In genomic region chr19:9406798-9407352, GRCh38 we compare ENCODE assay signal across 8 cellular contexts. TPM values are rescaled to one million over a fixed set of nuclear protein-coding genes. Genes with fewer than 3 reads are reported as not detected.
DNase-seq lines count a peak whose midpoint lies in the region; ATAC-seq and TF ChIP-seq lines count a peak whose summit lies in the region.

No MANE protein-coding gene starts in this region.

- DNase-seq in GM06990 (ENCODE audit: extremely low read depth, insufficient read length) (peak; percentile 56), RPMI7951 (ENCODE audit: low read depth) (peak; percentile 91), left ventricle myocardium superior (peak; percentile 88), LoVo (ENCODE audit: low spot score) (no peak)
- DNase-seq in activated naive CD4-positive, alpha-beta T cell treated with anti-CD3 and anti-CD28 coated beads, Interleukin-2, amount 50 U/mL, for 72 hours (ENCODE audit: low spot score in 2 of 2), result peak; percentile 42 to 63

- peaks cover 68 to 79% of the 10 kb centered on the region in 2 donors for H3K36me3 Mint-ChIP-seq in activated naive CD4-positive, alpha-beta T cell treated with anti-CD3 and anti-CD28 coated beads, Interleukin-2, amount 50 U/mL, for 72 hours

- intact Hi-C loops in left ventricle myocardium superior (cut with micrococcal nuclease), result no loop called here

- peak; percentile 85 to 92 for ATAC-seq in activated naive CD4-positive, alpha-beta T cell treated with anti-CD3 and anti-CD28 coated beads, Interleukin-2, amount 50 U/mL, for 72 hours
- ATAC-seq in left ventricle myocardium superior (peak; percentile 99), HG03139 (IDR thresholded peaks at IDR 0.05; ENCODE audit: unreplicated experiment) (no peak), HG02571 (IDR thresholded peaks at IDR 0.05; ENCODE audit: unreplicated experiment) (no peak)

- no peaks in the 10 kb centered on the region for H3K36me3 ChIP-seq in GM06990 (ENCODE audit: control insufficient read depth, insufficient read depth, low read length)

- peaks cover 38 to 42% of the 10 kb centered on the region in 2 donors for H3K9me3 Mint-ChIP-seq in activated naive CD4-positive, alpha-beta T cell treated with anti-CD3 and anti-CD28 coated beads, Interleukin-2, amount 50 U/mL, for 72 hours

- peak overlapping the region in 1 of 2 donors; percentile 51 for H3K27ac Mint-ChIP-seq in activated naive CD4-positive, alpha-beta T cell treated with anti-CD3 and anti-CD28 coated beads, Interleukin-2, amount 50 U/mL, for 72 hours

- no peak overlapping the region for H3K27ac ChIP-seq in skin epidermis

- H3K4me3 ChIP-seq in GM06990 (replicated peaks; ENCODE audit: low read depth, low read length) (peak overlapping the region; percentile 12; the same call in 1 of the 2 replicates), skin epidermis (peak overlapping the region; percentile 10 to 40 (median 23))

- TF ChIP-seq CTCF in GM06990 (IDR thresholded peaks at IDR 0.05; ENCODE audit: insufficient read depth, low read length, poor library complexity, severe bottlenecking), result no peak

- H3K27me3 ChIP-seq in GM06990 (replicated peaks; ENCODE audit: control insufficient read depth, insufficient read depth, low read length), result no peaks in the 10 kb centered on the region

RNA-seq across cellular contexts. Expression of gene ZNF266, which starts 28.5 kb away (rescaled TPM):
- 10.8 and 11.5 TPM in 2 replicates for total RNA-seq in RPMI7951 (2014; rRNA removed; shearing (Covaris generic))
- 10 to 100 TPM; 27.7 to 31.9 TPM for total RNA-seq in activated naive CD4-positive, alpha-beta T cell treated with anti-CD3 and anti-CD28 coated beads, Interleukin-2, amount 50 U/mL, for 72 hours
- total RNA-seq in left ventricle myocardium superior, result 7.9 TPM

RNA-seq across cellular contexts. Expression of gene ZNF177, which starts 44.1 kb away (rescaled TPM):
- 2.5 and 3.1 TPM in 2 replicates for total RNA-seq in RPMI7951 (2014; rRNA removed; shearing (Covaris generic))
- total RNA-seq in activated naive CD4-positive, alpha-beta T cell treated with anti-CD3 and anti-CD28 coated beads, Interleukin-2, amount 50 U/mL, for 72 hours, result 1 to 10 TPM in 1 of 2 donors, under 1 TPM in 1; 0.41 to 1.2 TPM
- total RNA-seq in left ventricle myocardium superior, result 3.8 TPM

Comparison
In these comparisons a context has a peak if more than half of its experiments do, and no peak if none do; other contexts are left out.
1. ATAC-seq: peak in activated naive CD4-positive, alpha-beta T cell treated with anti-CD3 and anti-CD28 coated beads, Interleukin-2, amount 50 U/mL, for 72 hours (2 of 2) and left ventricle myocardium superior (single experiment); none in HG03139 (single experiment) and HG02571 (single experiment).